In genomic region chr3:138124689-138125420, GRCh38 we compare ENCODE assay signal across 16 cellular contexts. TPM values are rescaled to one million over a fixed set of nuclear protein-coding genes. Genes with fewer than 3 reads are reported as not detected.
A peak's percentile ranks its signal among the peaks of the same experiment; 100 is the strongest.
DNase-seq lines count a peak whose midpoint lies in the region; ATAC-seq and TF ChIP-seq lines count a peak whose summit lies in the region.
"Had no signal": no experiment of that assay in that cellular context is flagged by ENCODE, and none has a peak within 500 bp of the region (broad histone marks: within the 10 kb centered on the region; RNA-seq: fewer than 3 reads in every experiment).

No MANE protein-coding gene starts in this region.

- TF ChIP-seq POLR2A in tibial nerve (IDR thresholded peaks at IDR 0.05): no peak

- no peak for TF ChIP-seq EP300 in tibial nerve (IDR thresholded peaks at IDR 0.05)

- H3K36me3 ChIP-seq in tibial nerve: no peaks in the 10 kb centered on the region

- H3K4me1 ChIP-seq in tibial nerve: peaks cover 0 to 22% (median 4%) of the 10 kb centered on the region in 4 donors

- WGBS in tibial nerve, 2 donors: 70 to 78% methylated on average over 10 of the region's 10 CpGs

- DNase-seq in NCI-H82 (lab: John Stamatoyannopoulos, UW) (peak; percentile 28), NCI-H82 treated with DMSO at 0.1 percent for 48 hours (lab: John Stamatoyannopoulos, UW; ENCODE audit: unreplicated experiment) (no peak), SW480 (ENCODE audit: low spot score) (peak; percentile 21), hepatic stellate cell (ENCODE audit: low spot score) (peak; percentile 42), tibial nerve (ENCODE audit: low spot score in 2 of 2) (no peak), left colon (no peak)
- DNase-seq: activated CD8-positive, alpha-beta memory T cell treated with anti-CD3 and anti-CD28 coated beads, Interleukin-2, amount 10 ng/mL, durations not matched to agents 7 days and 5 days; activated naive CD8-positive, alpha-beta T cell treated with anti-CD3 and anti-CD28 coated beads for 36 hours; effector memory CD8-positive, alpha-beta T cell; Karpas-422 had no signal

- intact Hi-C loops in left colon (cut with DNase I, micrococcal nuclease): no loop called here

- TF ChIP-seq CTCF in tibial nerve (IDR thresholded peaks at IDR 0.05): no peak

- H3K27me3 ChIP-seq in tibial nerve: no peaks in the 10 kb centered on the region

- ATAC-seq in GM18517 (IDR thresholded peaks at IDR 0.05; ENCODE audit: unreplicated experiment) (no peak), left colon (no peak), HG02852 (IDR thresholded peaks at IDR 0.05; ENCODE audit: unreplicated experiment) (no peak)
- ATAC-seq: activated CD8-positive, alpha-beta memory T cell treated with anti-CD3 and anti-CD28 coated beads, Interleukin-2, amount 10 ng/mL, durations not matched to agents 7 days and 5 days; effector memory CD8-positive, alpha-beta T cell had no signal

- no peaks in the 10 kb centered on the region for H3K9me3 ChIP-seq in tibial nerve
- H3K9me3 ChIP-seq: mucosa of descending colon had no signal

- peak overlapping the region in 3 of 4 donors; percentile 8 to 39 (median 9) for H3K27ac ChIP-seq in tibial nerve

- no peak overlapping the region for H3K4me3 ChIP-seq in tibial nerve
- H3K4me3 ChIP-seq: mucosa of descending colon had no signal

RNA-seq across cellular contexts. Expression of gene A4GNT, which starts 7.3 kb away (rescaled TPM):
- total RNA-seq in tibial nerve (not detected), left colon (not detected)
- total RNA-seq: A172; activated CD8-positive, alpha-beta memory T cell treated with anti-CD3 and anti-CD28 coated beads, Interleukin-2, amount 10 ng/mL, durations not matched to agents 7 days and 5 days; activated naive CD8-positive, alpha-beta T cell treated with anti-CD3 and anti-CD28 coated beads for 36 hours; mucosa of descending colon; Right ventricle myocardium inferior; temporal lobe had no signal

RNA-seq across cellular contexts. Expression of gene DZIP1L, which starts 9.4 kb away (rescaled TPM):
- total RNA-seq in tibial nerve: 10 to 100 TPM; 40.2 to 64.5 (median 42.8) TPM
- total RNA-seq in left colon: 1 to 10 TPM; 1.6 to 3.5 TPM

RNA-seq across cellular contexts. Expression of gene DBR1, which starts 49.9 kb away (rescaled TPM):
- total RNA-seq in tibial nerve (10 to 100 TPM in 2 of 4 donors, 1 to 10 TPM in 2; 9.0 to 12.8 (median 10.2) TPM), left colon (10 to 100 TPM; 10.7 to 10.8 TPM)

Comparison
In these comparisons a context has a peak if more than half of its experiments do, and no peak if none do; other contexts are left out.
1. DNase-seq: peak in NCI-H82 (single experiment), SW480 (single experiment) and hepatic stellate cell (single experiment); none in NCI-H82 treated with DMSO at 0.1 percent for 48 hours (single experiment), tibial nerve (0 of 2) and left colon (0 of 2).
2. RNA of gene DZIP1L, which starts 9.4 kb away (total RNA-seq): 40.2 to 64.5 TPM in tibial nerve; 1.6 to 3.5 TPM in left colon; every median in the first group is over 4 times any median in the second.